Comparison of ENCODE assay signal across 20 cellular contexts in genomic region chr7:41010967-41011366, GRCh38.
DNase-seq lines count a peak whose midpoint lies in the region; ATAC-seq lines count a peak whose summit lies in the region.
"Had no signal": no experiment of that assay in that cellular context is flagged by ENCODE, and none has a peak within 500 bp of the region (broad histone marks: within the 10 kb centered on the region; RNA-seq: fewer than 3 reads in every experiment).

No MANE protein-coding gene starts in this region.

- no peaks in the 10 kb centered on the region for H4K20me1 ChIP-seq in BLaER1

- H3K36me3 ChIP-seq in BLaER1 = no peaks in the 10 kb centered on the region
- H3K36me3 ChIP-seq in aorta (ENCODE audit: control insufficient read depth in 1 of 2, insufficient read depth in 2 of 2, low read length in 1 of 2) = no peaks in the 10 kb centered on the region

- H3K4me2 ChIP-seq in BLaER1 = peak overlapping the region; percentile 21

- H3K9me3 Mint-ChIP-seq in activated T-cell treated with anti-CD3 and anti-CD28 coated beads, Interleukin-2, amount 50 U/mL, for 4 hours = peaks cover 5% of the 10 kb centered on the region

- H3K27me3 ChIP-seq in BLaER1 = no peaks in the 10 kb centered on the region
- no peaks in the 10 kb centered on the region for H3K27me3 ChIP-seq in aorta (ENCODE audit: control insufficient read depth in 1 of 2, insufficient read depth in 2 of 2, low read length in 1 of 2)

- DNase-seq in Kasumi-1 (lab: John Stamatoyannopoulos, UW) (peak; percentile 71 to 72), fibroblast of gingiva (ENCODE audit: low read depth) (peak; percentile 80), myocyte (ENCODE audit: low read depth) (peak; percentile 84), A172 (ENCODE audit: low spot score) (no peak), NCI-H1417 treated with DMSO at 0.1 percent for 48 hours (lab: John Stamatoyannopoulos, UW) (no peak), aorta (no peak)
- DNase-seq in activated T-cell treated with anti-CD3 and anti-CD28 coated beads, Interleukin-2, amount 50 U/mL, for 4 hours = no peak
- DNase-seq: activated CD4-positive, alpha-beta T cell treated with anti-CD3 and anti-CD28 coated beads, Interleukin-2, amount 50 U/mL, for 4 hours; activated naive CD8-positive, alpha-beta T cell treated with anti-CD3 and anti-CD28 coated beads, Interleukin-2, amount 50 U/mL, for 24 hours; activated T-cell treated with anti-CD3 and anti-CD28 coated beads, Interleukin-2, amount 50 U/mL, for 24 hours; central memory CD4-positive, alpha-beta T cell; DMS 273 treated with DMSO at 0.1 percent for 48 hours; Karpas-422; kidney glomerular epithelial cell; NCI-H1417; NCI-H446 treated with DMSO at 0.1 percent for 48 hours had no signal

- H3K27me3 Mint-ChIP-seq in activated T-cell treated with anti-CD3 and anti-CD28 coated beads, Interleukin-2, amount 50 U/mL, for 4 hours (ENCODE audit: low read depth) = no peaks in the 10 kb centered on the region
- H3K27me3 Mint-ChIP-seq: activated T-cell treated with anti-CD3 and anti-CD28 coated beads, Interleukin-2, amount 50 U/mL, for 24 hours; B cell had no signal

- H3K36me3 Mint-ChIP-seq in activated T-cell treated with anti-CD3 and anti-CD28 coated beads, Interleukin-2, amount 50 U/mL, for 4 hours (ENCODE audit: insufficient read depth) = no peaks in the 10 kb centered on the region

- WGBS in aorta, 2 donors = 81 to 87% methylated on average over 4 of the region's 4 CpGs

- H3K9ac ChIP-seq in BLaER1 = no peak overlapping the region
- H3K9ac ChIP-seq: parathyroid adenoma had no signal

- H3K4me3 Mint-ChIP-seq in activated T-cell treated with anti-CD3 and anti-CD28 coated beads, Interleukin-2, amount 50 U/mL, for 4 hours = no peak overlapping the region
- H3K4me3 Mint-ChIP-seq: activated naive CD8-positive, alpha-beta T cell treated with anti-CD3 and anti-CD28 coated beads, Interleukin-2, amount 50 U/mL, for 24 hours; activated T-cell treated with anti-CD3 and anti-CD28 coated beads, Interleukin-2, amount 50 U/mL, for 24 hours; B cell had no signal

- intact Hi-C loops in aorta (cut with DNase I) = no loop called here

- ATAC-seq in activated T-cell treated with anti-CD3 and anti-CD28 coated beads, Interleukin-2, amount 50 U/mL, for 4 hours = no peak
- no peak for ATAC-seq in aorta (ENCODE audit: low FRiP score)
- ATAC-seq: activated naive CD8-positive, alpha-beta T cell treated with anti-CD3 and anti-CD28 coated beads, Interleukin-2, amount 50 U/mL, for 24 hours; SK-N-SH treated with all-trans-retinoic acid at 6 μM for 48 hours had no signal

- no peaks in the 10 kb centered on the region for H3K9me3 ChIP-seq in BLaER1
- no peaks in the 10 kb centered on the region for H3K9me3 ChIP-seq in aorta (ENCODE audit: control insufficient read depth, low read length)

- H3K27ac ChIP-seq in BLaER1 (no peak overlapping the region), aorta (ENCODE audit: low read depth in 1 of 2, low read length in 2 of 2) (no peak overlapping the region)
- H3K27ac ChIP-seq: parathyroid adenoma had no signal

- H3K4me1 ChIP-seq in BLaER1 (peaks cover 10% of the 10 kb centered on the region), aorta (ENCODE audit: control insufficient read depth in 1 of 2, insufficient read depth in 2 of 2, low read length in 2 of 2) (no peaks in the 10 kb centered on the region)
- H3K4me1 ChIP-seq: parathyroid adenoma had no signal

- no peak overlapping the region for H3K4me3 ChIP-seq in BLaER1
- H3K4me3 ChIP-seq in aorta (ENCODE audit: low read length in 2 of 2) = no peak overlapping the region

- no peaks in the 10 kb centered on the region for H3K4me1 Mint-ChIP-seq in activated T-cell treated with anti-CD3 and anti-CD28 coated beads, Interleukin-2, amount 50 U/mL, for 4 hours (ENCODE audit: low read depth)
- H3K4me1 Mint-ChIP-seq: activated naive CD8-positive, alpha-beta T cell treated with anti-CD3 and anti-CD28 coated beads, Interleukin-2, amount 50 U/mL, for 24 hours; B cell had no signal

Comparison
In these comparisons a context has a peak if more than half of its experiments do, and no peak if none do; other contexts are left out.
1. DNase-seq: peak in Kasumi-1 (2 of 2), fibroblast of gingiva (single experiment) and myocyte (single experiment); none in A172 (single experiment), activated T-cell treated with anti-CD3 and anti-CD28 coated beads, Interleukin-2, amount 50 U/mL, for 4 hours (single experiment), NCI-H1417 treated with DMSO at 0.1 percent for 48 hours (single experiment) and aorta (0 of 2).